ENCODE assay signal across 25 cellular contexts in genomic region chr7:51702673-51703072, GRCh38.
"Had no signal": no experiment of that assay in that cellular context is flagged by ENCODE, and none has a peak within 500 bp of the region (broad histone marks: within the 10 kb centered on the region; RNA-seq: fewer than 3 reads in every experiment).

No MANE protein-coding gene starts in this region.

- H3K4me1 ChIP-seq: body of pancreas, breast epithelium, SJCRH30 had no signal

- H3K4me3 ChIP-seq: adrenal gland, body of pancreas, breast epithelium, SJCRH30, SK-N-MC had no signal

- FAIRE-seq: astrocyte had no signal

- H3K36me3 ChIP-seq: adrenal gland, breast epithelium, SJCRH30, WERI-Rb-1 had no signal

- DNase-seq: activated CD4-positive, alpha-beta T cell treated with anti-CD3 and anti-CD28 coated beads, Interleukin-2, amount 10 ng/mL, durations not matched to agents 24 days and 14 days; activated CD4-positive, alpha-beta T cell treated with anti-CD3 and anti-CD28 coated beads, Interleukin-2, amount 50 U/mL, for 4 hours; activated CD8-positive, alpha-beta T cell treated with anti-CD3 and anti-CD28 coated beads, Interleukin-2, amount 10 ng/mL, durations not matched to agents 7 days and 5 days; activated gamma-delta T cell; activated naive CD4-positive, alpha-beta T cell treated with Interleukin-2 at 50 U/mL for 16 hours; activated T-cell treated with anti-CD3 and anti-CD28 coated beads, Interleukin-2, amount 50 U/mL, for 24 hours; adrenal gland; body of pancreas; cerebellar nuclear complex; NCI-H1105; NCI-H1417 treated with DMSO at 0.1 percent for 48 hours; NCI-H1694; NCI-H2029; NCI-H345; NCI-H526; NCI-H748 treated with DMSO at 0.1 percent for 48 hours; NK-92 treated with Interleukin-12 subunit alpha and Interleukin-12 subunit beta, amount 100 ng/mL, for 24 hours; SHP77; SJCRH30; T1000; WERI-Rb-1 had no signal

- H3K9me3 ChIP-seq: body of pancreas, breast epithelium, SJCRH30 had no signal

- ATAC-seq: activated CD8-positive, alpha-beta T cell treated with anti-CD3 and anti-CD28 coated beads, Interleukin-2, amount 10 ng/mL, durations not matched to agents 7 days and 5 days; body of pancreas; Panc1 had no signal

- H3K27ac ChIP-seq: adrenal gland, body of pancreas, breast epithelium, SJCRH30, SK-N-MC, WERI-Rb-1 had no signal
